11 cellular contexts compared by ENCODE assay signal in genomic region chr12:96048392-96048969, GRCh38. TPM values are rescaled to one million over a fixed set of nuclear protein-coding genes. Genes with fewer than 3 reads are reported as not detected.
DNase-seq lines count a peak whose midpoint lies in the region; ATAC-seq, FAIRE-seq and TF ChIP-seq lines count a peak whose summit lies in the region.
"Had no signal": no experiment of that assay in that cellular context is flagged by ENCODE, and none has a peak within 500 bp of the region (broad histone marks: within the 10 kb centered on the region; RNA-seq: fewer than 3 reads in every experiment).

No MANE protein-coding gene starts in this region.

- H3K27me3 ChIP-seq in BLaER1 treated with 17β-estradiol and CSF1 and Interleukin-3, amounts not matched to agents 10 nM and 100 nM, result no peaks in the 10 kb centered on the region
- H3K27me3 ChIP-seq in GM23338 (ENCODE audit: insufficient read depth) (no peaks in the 10 kb centered on the region), keratinocyte (ENCODE audit: control insufficient read depth, extremely low read depth, insufficient read depth, low read length) (no peaks in the 10 kb centered on the region), mesendoderm (ENCODE audit: insufficient read depth, low read length, poor library complexity) (no peaks in the 10 kb centered on the region)
- H3K27me3 ChIP-seq: ovary, tibial artery had no signal

- peak overlapping the region in 6 of 11 experiments; percentile 43 to 86 (median 62); a peak in 10 of 22 replicates for H3K4me2 ChIP-seq in BLaER1 treated with 17β-estradiol and CSF1 and Interleukin-3, amounts not matched to agents 10 nM and 100 nM
- no peak overlapping the region for H3K4me2 ChIP-seq in GM23338
- H3K4me2 ChIP-seq in keratinocyte (ENCODE audit: control insufficient read depth, extremely low read depth, insufficient read depth, low read depth, low read length), result peak overlapping the region; percentile 40
- no peak overlapping the region for H3K4me2 ChIP-seq in mesendoderm (ENCODE audit: low read length)

- H3K27me3 Mint-ChIP-seq in GM23338 (ENCODE audit: insufficient read depth, low read depth, poor library complexity) (peaks cover 3% of the 10 kb centered on the region), T-cell (no peaks in the 10 kb centered on the region)

- no peak overlapping the region for H4K5ac ChIP-seq in mesendoderm (ENCODE audit: low read length)

- H3F3A ChIP-seq in GM23338 (replicated peaks; ENCODE audit: low read depth), result no peaks in the 10 kb centered on the region

- no peak overlapping the region for H2BK120ac ChIP-seq in mesendoderm (ENCODE audit: low read depth, low read length)

- no peak overlapping the region for H3K23ac ChIP-seq in mesendoderm (ENCODE audit: low read length)

- TF ChIP-seq CTCF in GM23338 (conservative IDR thresholded peaks at IDR 0.05; ENCODE audit: low read depth in 2 of 2) (no peak), keratinocyte (optimal IDR thresholded peaks at IDR 0.05 in 1 of 3, IDR thresholded peaks at IDR 0.05 in 1 of 3, conservative IDR thresholded peaks at IDR 0.05 in 1 of 3; ENCODE audit: extremely low read depth in 1 of 3, insufficient read depth in 2 of 3, low read length in 3 of 3) (no peak)

- CTCF ChIA-PET in T-cell (lab: Charles Lee), result no interaction called here

- no peak for DNase-seq in GM23338 (ENCODE audit: low spot score)
- no peak for DNase-seq in T-cell
- DNase-seq in keratinocyte (ENCODE audit: low read depth, low spot score), result no peak
- DNase-seq in globus pallidus (ENCODE audit: low spot score), result no peak
- no peak for DNase-seq in mesendoderm
- no peak for DNase-seq in NCI-H1105 treated with DMSO at 0.1 percent for 48 hours (lab: John Stamatoyannopoulos, UW)
- DNase-seq: kidney, ovary had no signal

- no peak overlapping the region for H3K9ac ChIP-seq in BLaER1 treated with 17β-estradiol and CSF1 and Interleukin-3, amounts not matched to agents 10 nM and 100 nM
- no peak overlapping the region for H3K9ac ChIP-seq in keratinocyte (ENCODE audit: control insufficient read depth, extremely low read depth, insufficient read depth, low read length)
- no peak overlapping the region for H3K9ac ChIP-seq in mesendoderm (ENCODE audit: low read length)

- H2BK5ac ChIP-seq in mesendoderm (ENCODE audit: low read length), result no peak overlapping the region

- H2AFZ ChIP-seq in GM23338 (peak overlapping the region; percentile 74; the same call in 1 of the 2 replicates), keratinocyte (ENCODE audit: control insufficient read depth, low read length) (no peak overlapping the region)

- H2AK5ac ChIP-seq in mesendoderm (ENCODE audit: low read length), result no peak overlapping the region

- H3K27ac Mint-ChIP-seq in GM23338 (no peak overlapping the region), T-cell (peak overlapping the region; percentile 91 to 96)

- no peak overlapping the region for H3K4ac ChIP-seq in mesendoderm (ENCODE audit: low read depth, low read length)

- no peak for ATAC-seq in GM23338
- ATAC-seq in T-cell (replicated peaks in 1 of 4), result no peak
- no peak for ATAC-seq in HG02884 (IDR thresholded peaks at IDR 0.05; ENCODE audit: unreplicated experiment)

- H3K79me1 ChIP-seq in mesendoderm (ENCODE audit: low read length), result no peaks in the 10 kb centered on the region

- H4K20me1 ChIP-seq in BLaER1 treated with 17β-estradiol and CSF1 and Interleukin-3, amounts not matched to agents 10 nM and 100 nM, result no peaks in the 10 kb centered on the region
- H4K20me1 ChIP-seq in GM23338 (replicated peaks; ENCODE audit: insufficient read depth) (no peaks in the 10 kb centered on the region), keratinocyte (ENCODE audit: control insufficient read depth, extremely low read depth, insufficient read depth, low read length) (no peaks in the 10 kb centered on the region)

- WGBS in mesendoderm (ENCODE audit: extremely low coverage, insufficient coverage, low lambda C conversion rate), result no CpG with 5 or more reads among the region's 5 CpGs

- peak overlapping the region in 4 of 11 experiments; percentile 21 to 48 (median 29); a peak in 7 of 22 replicates for H3K27ac ChIP-seq in BLaER1 treated with 17β-estradiol and CSF1 and Interleukin-3, amounts not matched to agents 10 nM and 100 nM
- H3K27ac ChIP-seq in GM23338 (ENCODE audit: low read depth), result no peak overlapping the region
- H3K27ac ChIP-seq in keratinocyte (ENCODE audit: control insufficient read depth, insufficient read depth, low read length), result peak overlapping the region; percentile 88
- no peak overlapping the region for H3K27ac ChIP-seq in mesendoderm (ENCODE audit: low read depth, low read length)
- H3K27ac ChIP-seq: ovary, tibial artery had no signal

- H2BK15ac ChIP-seq in mesendoderm (replicated peaks; ENCODE audit: low read depth), result no peak overlapping the region

- H3K4me3 Mint-ChIP-seq in GM23338 (no peak overlapping the region), T-cell (peak overlapping the region in 1 of 3 donors; percentile 43)

- peaks cover 7% of the 10 kb centered on the region; the same call in 1 of the 2 replicates for H3K9me2 ChIP-seq in GM23338 (ENCODE audit: insufficient read depth)

- H3K4me1 ChIP-seq in BLaER1 treated with 17β-estradiol and CSF1 and Interleukin-3, amounts not matched to agents 10 nM and 100 nM, result peaks cover 33 to 81% (median 57%) of the 10 kb centered on the region in 10 experiments
- H3K4me1 ChIP-seq in GM23338 (ENCODE audit: insufficient read depth), result no peaks in the 10 kb centered on the region
- H3K4me1 ChIP-seq in keratinocyte (ENCODE audit: control insufficient read depth, extremely low read depth, insufficient read depth, low read length), result peaks cover 42% of the 10 kb centered on the region
- H3K4me1 ChIP-seq in mesendoderm (ENCODE audit: control insufficient read depth, low read depth, low read length), result no peaks in the 10 kb centered on the region

- H3K4me1 Mint-ChIP-seq in GM23338, result peaks cover 5% of the 10 kb centered on the region; the same call in 2 of the 3 replicates
- H3K4me1 Mint-ChIP-seq in T-cell, result peaks cover 40 to 56% (median 53%) of the 10 kb centered on the region in 3 donors

- no peak for FAIRE-seq in keratinocyte (lab: Jason Lieb, UNC)
- FAIRE-seq: kidney had no signal

- H3K36me3 Mint-ChIP-seq in GM23338 (ENCODE audit: low read depth) (no peaks in the 10 kb centered on the region), T-cell (no peaks in the 10 kb centered on the region)

- H3K36me3 ChIP-seq in BLaER1 treated with 17β-estradiol and CSF1 and Interleukin-3, amounts not matched to agents 10 nM and 100 nM, result no peaks in the 10 kb centered on the region
- H3K36me3 ChIP-seq in GM23338 (ENCODE audit: insufficient read depth), result no peaks in the 10 kb centered on the region
- no peaks in the 10 kb centered on the region for H3K36me3 ChIP-seq in keratinocyte (ENCODE audit: control insufficient read depth in 2 of 2, extremely low read depth in 1 of 2, insufficient read depth in 2 of 2, low read length in 2 of 2)
- no peaks in the 10 kb centered on the region for H3K36me3 ChIP-seq in mesendoderm (ENCODE audit: control insufficient read depth, insufficient read depth, low read length)
- H3K36me3 ChIP-seq: ovary, tibial artery had no signal

- H3K4me3 ChIP-seq in BLaER1 treated with 17β-estradiol and CSF1 and Interleukin-3, amounts not matched to agents 10 nM and 100 nM, result no peak overlapping the region
- no peak overlapping the region for H3K4me3 ChIP-seq in GM23338
- H3K4me3 ChIP-seq in keratinocyte (ENCODE audit: control insufficient read depth in 2 of 3, extremely low read depth in 1 of 3, insufficient read depth in 2 of 3, low read depth in 1 of 3, low read length in 3 of 3), result no peak overlapping the region
- H3K4me3 ChIP-seq in mesendoderm (ENCODE audit: low read length), result no peak overlapping the region
- H3K4me3 ChIP-seq: ovary, tibial artery had no signal

- POLR2A ChIA-PET in T-cell (lab: Charles Lee), result no interaction called here

- H3K79me2 ChIP-seq in GM23338 (replicated peaks; ENCODE audit: insufficient read depth) (no peaks in the 10 kb centered on the region), keratinocyte (ENCODE audit: control insufficient read depth, insufficient read depth, low read length) (no peaks in the 10 kb centered on the region), mesendoderm (ENCODE audit: control insufficient read depth, insufficient read depth, low read length) (no peaks in the 10 kb centered on the region)

- H3K9me1 ChIP-seq in keratinocyte (ENCODE audit: control insufficient read depth, extremely low read depth, insufficient read depth, low read length), result no peaks in the 10 kb centered on the region

- no peak overlapping the region for H3K18ac ChIP-seq in mesendoderm (ENCODE audit: low read length)

- H3K9me3 Mint-ChIP-seq in GM23338 (peaks cover 6% of the 10 kb centered on the region; the same call in 1 of the 3 replicates), T-cell (peaks cover 0 to 4% (median 3%) of the 10 kb centered on the region in 3 donors)

- no peak overlapping the region for H3K56ac ChIP-seq in mesendoderm (ENCODE audit: low read length)

- dilution Hi-C loops in keratinocyte (cut with MboI; ENCODE audit: extremely low pct_ligation_motif_present, low sequenced_read_pairs), result no loop called here

- no peak overlapping the region for H4K8ac ChIP-seq in mesendoderm (ENCODE audit: low read depth, low read length)

- H3K9me3 ChIP-seq in BLaER1 treated with 17β-estradiol and CSF1 and Interleukin-3, amounts not matched to agents 10 nM and 100 nM (replicated peaks in 1 of 11), result peaks cover 0 to 19% (median under 1%) of the 10 kb centered on the region in 11 experiments; a peak in 8 of 22 replicates
- H3K9me3 ChIP-seq in keratinocyte (ENCODE audit: control insufficient read depth, low read depth, low read length), result no peaks in the 10 kb centered on the region
- H3K9me3 ChIP-seq: ovary, tibial artery had no signal

RNA-seq across cellular contexts. Expression of gene LTA4H, which starts 13.1 kb away (rescaled TPM):
- 173 and 189 TPM in 2 replicates for total RNA-seq in GM23338 (2014; rRNA removed; shearing (Covaris generic))
- polyA plus RNA-seq in GM23338 (2016; fragmentation: Nextera tagmentation; extraction: Ambion mirVana) (74.1 and 84.4 TPM in 2 replicates), keratinocyte (129 to 183 TPM (median 131 TPM) in 3 replicates)
- total RNA-seq in T-cell, result 10 to 100 TPM; 50.5 to 61.6 (median 58.7) TPM
- polyA plus RNA-seq in keratinocyte (2011; ENCODE audit: low read depth), result 122 TPM
- 121 and 199 TPM in 2 replicates for polyA plus RNA-seq in keratinocyte (2011; cell fraction: cytosol; rRNA removed)
- 153 and 186 TPM in 2 replicates for polyA plus RNA-seq in keratinocyte (2011; cell fraction: nucleus; rRNA removed)
- 88.2 and 109 TPM in 2 replicates for polyA plus RNA-seq in keratinocyte (2012; ENCODE audit: low replicate concordance)
- polyA minus RNA-seq in keratinocyte, result 36.2 to 123 TPM (median 95.9 TPM) in 3 replicates
- 85.0 TPM for polyA minus RNA-seq in keratinocyte (2011; cell fraction: cytosol; rRNA and poly(A)+ RNA removed)
- 60.8 and 88.8 TPM in 2 replicates for polyA minus RNA-seq in keratinocyte (2011; cell fraction: nucleus; rRNA and poly(A)+ RNA removed)
- polyA plus RNA-seq in mesendoderm (2013, experiment 1 of 2), result 120 TPM
- 121 TPM for polyA plus RNA-seq in mesendoderm (2013, experiment 2 of 2)

RNA-seq across cellular contexts. Expression of gene HAL, which starts 52.3 kb away (rescaled TPM):
- total RNA-seq in GM23338 (2014; rRNA removed; shearing (Covaris generic)), result 0.17 TPM in 1 of 2 replicates, not detected in the other
- polyA plus RNA-seq in GM23338 (2016; fragmentation: Nextera tagmentation; extraction: Ambion mirVana), result 0.24 TPM in 1 of 2 replicates, not detected in the other
- 1 to 10 TPM in 3 of 5 donors, under 1 TPM in 2; 0.54 to 2.4 (median 1.1) TPM for total RNA-seq in T-cell
- 0.41 to 0.53 TPM (median 0.51 TPM) in 3 replicates for polyA plus RNA-seq in keratinocyte
- 4.1 TPM for polyA plus RNA-seq in keratinocyte (2011; ENCODE audit: low read depth)
- 0.06 and 0.15 TPM in 2 replicates for polyA plus RNA-seq in keratinocyte (2011; cell fraction: cytosol; rRNA removed)
- 2.0 and 2.4 TPM in 2 replicates for polyA plus RNA-seq in keratinocyte (2011; cell fraction: nucleus; rRNA removed)
- polyA plus RNA-seq in keratinocyte (2012; ENCODE audit: low replicate concordance), result 0.39 and 10.6 TPM in 2 replicates
- polyA minus RNA-seq in keratinocyte, result 0.42 to 7.5 TPM (median 2.8 TPM) in 3 replicates
- not detected for polyA minus RNA-seq in keratinocyte (2011; cell fraction: cytosol; rRNA and poly(A)+ RNA removed)
- 5.1 and 5.9 TPM in 2 replicates for polyA minus RNA-seq in keratinocyte (2011; cell fraction: nucleus; rRNA and poly(A)+ RNA removed)
- polyA plus RNA-seq in mesendoderm (2013, experiment 1 of 2), result 0.15 TPM
- polyA plus RNA-seq in mesendoderm (2013, experiment 2 of 2), result 0.18 TPM

Comparison
In these comparisons a context has a peak if more than half of its experiments do, and no peak if none do; other contexts are left out.
1. H3K4me2 ChIP-seq: peak in BLaER1 treated with 17β-estradiol and CSF1 and Interleukin-3, amounts not matched to agents 10 nM and 100 nM (6 of 11) and keratinocyte (single experiment); none in GM23338 (single experiment) and mesendoderm (single experiment).